ENCODE assay signal across 8 cellular contexts in genomic region chr1:181021811-181022434, GRCh38. TPM values are rescaled to one million over a fixed set of nuclear protein-coding genes. Genes with fewer than 3 reads are reported as not detected.
DNase-seq lines count a peak whose midpoint lies in the region; ATAC-seq and TF ChIP-seq lines count a peak whose summit lies in the region.

No MANE protein-coding gene starts in this region.

- peaks cover 40% of the 10 kb centered on the region for H3K4me1 ChIP-seq in BLaER1
- H3K4me1 ChIP-seq in OCI-LY3 (ENCODE audit: low read length) = peaks cover 28% of the 10 kb centered on the region
- peaks cover 8 to 36% (median 32%) of the 10 kb centered on the region in 4 donors for H3K4me1 ChIP-seq in esophagus muscularis mucosa
- H3K4me1 ChIP-seq in muscle layer of colon (ENCODE audit: insufficient read depth, low read length) = peaks cover 17% of the 10 kb centered on the region

- H3K4me2 ChIP-seq in BLaER1 (peak overlapping the region; percentile 77), OCI-LY3 (ENCODE audit: low read length) (peak overlapping the region; percentile 83)

- peaks cover 13 to 20% of the 10 kb centered on the region in 2 donors for H3K36me3 Mint-ChIP-seq in stimulated activated naive B cell treated with anti-CD40 and anti-IgM and Interleukin-4, amounts not matched to agents 10 μg/mL and 1 μg/mL and 100 μg/mL, for 72 hours

- WGBS in esophagus muscularis mucosa = 0% methylated on average over 23 of the region's 23 CpGs

- peaks cover 14% of the 10 kb centered on the region for H3K36me3 ChIP-seq in BLaER1
- H3K36me3 ChIP-seq in OCI-LY3 (replicated peaks; ENCODE audit: low read depth, low read length) = peaks cover 11% of the 10 kb centered on the region
- no peaks in the 10 kb centered on the region for H3K36me3 ChIP-seq in esophagus muscularis mucosa
- H3K36me3 ChIP-seq in muscle layer of colon (ENCODE audit: insufficient read depth, low read length) = no peaks in the 10 kb centered on the region

- intact Hi-C loops in esophagus muscularis mucosa (cut with DNase I) = loop anchor here (5.0 kb wide), 1 partner anchor 110 kb away; the partner anchor contains the start of gene KIAA1614

- H3K27me3 ChIP-seq in BLaER1 = no peaks in the 10 kb centered on the region
- H3K27me3 ChIP-seq in OCI-LY3 (ENCODE audit: low read depth, low read length) = no peaks in the 10 kb centered on the region
- peaks cover 0 to 4% (median 0%) of the 10 kb centered on the region in 4 donors for H3K27me3 ChIP-seq in esophagus muscularis mucosa
- no peaks in the 10 kb centered on the region for H3K27me3 ChIP-seq in muscle layer of colon (ENCODE audit: control insufficient read depth in 1 of 2, insufficient read depth in 2 of 2, low read length in 2 of 2)

- no peak for TF ChIP-seq EP300 in esophagus muscularis mucosa (IDR thresholded peaks at IDR 0.05)

- no peak for TF ChIP-seq CTCF in OCI-LY3 (IDR thresholded peaks at IDR 0.05; ENCODE audit: low read depth, low read length)
- TF ChIP-seq CTCF in esophagus muscularis mucosa (IDR thresholded peaks at IDR 0.05) = no peak

- no peaks in the 10 kb centered on the region for H3K9me3 Mint-ChIP-seq in stimulated activated naive B cell treated with anti-CD40 and anti-IgM and Interleukin-4, amounts not matched to agents 10 μg/mL and 1 μg/mL and 100 μg/mL, for 72 hours

- peaks cover 49% of the 10 kb centered on the region for H4K20me1 ChIP-seq in BLaER1
- H4K20me1 ChIP-seq in OCI-LY3 (ENCODE audit: insufficient read depth, low read length) = peaks cover 41% of the 10 kb centered on the region

- peak overlapping the region; percentile 90 for H3K27ac ChIP-seq in BLaER1
- peak overlapping the region; percentile 63 for H3K27ac ChIP-seq in OCI-LY3 (ENCODE audit: low read length)
- H3K27ac ChIP-seq in esophagus muscularis mucosa (replicated peaks in 1 of 4) = peak overlapping the region; percentile 88 to 94 (median 90)
- H3K27ac ChIP-seq in muscle layer of colon (ENCODE audit: low read depth, low read length) = peak overlapping the region; percentile 84

- peaks cover 18 to 41% of the 10 kb centered on the region in 2 donors for H3K4me1 Mint-ChIP-seq in stimulated activated naive B cell treated with anti-CD40 and anti-IgM and Interleukin-4, amounts not matched to agents 10 μg/mL and 1 μg/mL and 100 μg/mL, for 72 hours

- H3K4me3 Mint-ChIP-seq in stimulated activated naive B cell treated with anti-CD40 and anti-IgM and Interleukin-4, amounts not matched to agents 10 μg/mL and 1 μg/mL and 100 μg/mL, for 72 hours = peak overlapping the region; percentile 88 to 93

- H3K4me3 ChIP-seq in BLaER1 = peak overlapping the region; percentile 96
- H3K4me3 ChIP-seq in OCI-LY3 (ENCODE audit: low read length) = peak overlapping the region; percentile 87
- peak overlapping the region; percentile 74 to 99 (median 84) for H3K4me3 ChIP-seq in esophagus muscularis mucosa
- peak overlapping the region; percentile 92 to 97 for H3K4me3 ChIP-seq in muscle layer of colon (ENCODE audit: low read depth in 1 of 2, low read length in 2 of 2)

- H3K79me2 ChIP-seq in OCI-LY3 (ENCODE audit: low read length) = peaks cover 56% of the 10 kb centered on the region

- peak; percentile 41 for ATAC-seq in HG03442 (IDR thresholded peaks at IDR 0.05; ENCODE audit: unreplicated experiment)
- ATAC-seq in stimulated activated naive B cell treated with anti-CD40 and anti-IgM and Interleukin-4, amounts not matched to agents 10 μg/mL and 1 μg/mL and 100 μg/mL, for 72 hours (replicated peaks) = peak; percentile 46 to 65

- H3K9ac ChIP-seq in BLaER1 (peak overlapping the region; percentile 89), OCI-LY3 (ENCODE audit: low read length) (peak overlapping the region; percentile 85), muscle layer of colon (ENCODE audit: low read length) (peak overlapping the region; percentile 65)

- H3K9me3 ChIP-seq in BLaER1 = no peaks in the 10 kb centered on the region; the same call in 1 of the 2 replicates
- no peaks in the 10 kb centered on the region for H3K9me3 ChIP-seq in OCI-LY3 (ENCODE audit: insufficient read depth, low read length)
- H3K9me3 ChIP-seq in esophagus muscularis mucosa = no peaks in the 10 kb centered on the region
- H3K9me3 ChIP-seq in muscle layer of colon (ENCODE audit: low read length) = no peaks in the 10 kb centered on the region

- peak overlapping the region; percentile 96 for H3K27ac Mint-ChIP-seq in stimulated activated naive B cell treated with anti-CD40 and anti-IgM and Interleukin-4, amounts not matched to agents 10 μg/mL and 1 μg/mL and 100 μg/mL, for 72 hours

- peak overlapping the region; percentile 62; the same call in 1 of the 2 replicates for H2AFZ ChIP-seq in OCI-LY3 (ENCODE audit: low read depth, low read length)

- DNase-seq in GM19238 (ENCODE audit: insufficient read length, low spot score) (peak; percentile 53), activated T-helper 1 cell treated with Interleukin-2 at 50 U/mL for 16 hours (ENCODE audit: low read depth) (peak; percentile 29), esophagus muscularis mucosa (ENCODE audit: extremely low spot score) (no peak)
- DNase-seq in stimulated activated naive B cell treated with anti-CD40 and anti-IgM and Interleukin-4, amounts not matched to agents 10 μg/mL and 1 μg/mL and 100 μg/mL, for 72 hours = peak; percentile 42

- no peaks in the 10 kb centered on the region for H3K27me3 Mint-ChIP-seq in stimulated activated naive B cell treated with anti-CD40 and anti-IgM and Interleukin-4, amounts not matched to agents 10 μg/mL and 1 μg/mL and 100 μg/mL, for 72 hours

- TF ChIP-seq POLR2A in esophagus muscularis mucosa (IDR thresholded peaks at IDR 0.05; ENCODE audit: low read depth) = no peak

RNA-seq across cellular contexts. Expression of gene STX6, which starts 0.7 kb away (rescaled TPM):
- 10 to 100 TPM; 19.4 to 38.0 (median 23.2) TPM for total RNA-seq in esophagus muscularis mucosa

RNA-seq across cellular contexts. Expression of gene MR1, which starts 11.9 kb away (rescaled TPM):
- 10 to 100 TPM; 10.8 to 23.5 (median 15.4) TPM for total RNA-seq in esophagus muscularis mucosa
